In the genomic region with DNA sequence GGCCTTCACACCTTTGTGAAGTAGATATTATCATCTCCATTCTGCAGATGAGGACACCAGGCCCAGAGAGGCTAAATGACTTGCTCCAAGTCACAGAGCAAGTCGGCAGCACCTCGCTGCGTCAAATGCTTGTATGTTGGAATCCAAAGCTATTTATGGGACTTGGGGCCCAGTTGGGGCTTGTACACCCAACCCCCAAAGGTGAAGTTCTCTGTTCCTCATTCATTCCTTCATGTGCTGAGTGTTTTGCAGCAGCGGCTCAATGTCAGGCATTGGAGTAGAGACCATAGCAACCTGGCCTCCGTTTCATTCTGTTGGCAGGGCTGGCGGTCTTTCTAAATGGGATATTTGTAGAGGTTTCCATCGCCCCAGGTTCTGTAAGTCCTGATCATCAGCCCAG, we compare ENCODE assay signal across 10 cellular contexts.
DNase-seq lines count a peak whose midpoint lies in the region; ATAC-seq, FAIRE-seq and TF ChIP-seq lines count a peak whose summit lies in the region.
"Had no signal": no experiment of that assay in that cellular context is flagged by ENCODE, and none has a peak within 500 bp of the region (broad histone marks: within the 10 kb centered on the region; RNA-seq: fewer than 3 reads in every experiment).

No MANE protein-coding gene starts in this region.

- no peak overlapping the region for H3K27ac ChIP-seq in kidney (ENCODE audit: low read depth in 2 of 2, low read length in 2 of 2)
- H3K27ac ChIP-seq: adrenal gland, SK-N-MC had no signal

- intact Hi-C loops in kidney (cut with DNase I), result no loop called here

- ATAC-seq in GM18517 (IDR thresholded peaks at IDR 0.05; ENCODE audit: unreplicated experiment) (peak; percentile 21), GM21786 (IDR thresholded peaks at IDR 0.05; ENCODE audit: unreplicated experiment) (peak; percentile 31)

- no peaks in the 10 kb centered on the region for H3K36me3 Mint-ChIP-seq in immature natural killer cell

- peak overlapping the region; percentile 53 for H3K4me3 ChIP-seq in Loucy (ENCODE audit: low read length, poor library complexity, severe bottlenecking)
- no peak overlapping the region for H3K4me3 ChIP-seq in kidney (ENCODE audit: low read length in 2 of 2)
- H3K4me3 ChIP-seq: adrenal gland, SK-N-MC had no signal

- FAIRE-seq in kidney (lab: Jason Lieb, UNC), result no peak

- H3K79me2 ChIP-seq in Loucy (ENCODE audit: insufficient read depth, low read length), result peaks cover 3% of the 10 kb centered on the region; the same call in 1 of the 2 replicates

- H3K4me2 ChIP-seq in Loucy (ENCODE audit: low read depth, low read length, poor library complexity, severe bottlenecking), result peak overlapping the region; percentile 75

- H3K36me3 ChIP-seq in Loucy (ENCODE audit: insufficient read depth, low read length) (no peaks in the 10 kb centered on the region), kidney (ENCODE audit: control insufficient read depth in 1 of 2, insufficient read depth in 2 of 2, low read length in 2 of 2) (no peaks in the 10 kb centered on the region)
- H3K36me3 ChIP-seq: adrenal gland had no signal

- H3K9me3 ChIP-seq in Loucy (ENCODE audit: insufficient read depth, low read depth, low read length) (no peaks in the 10 kb centered on the region), kidney (ENCODE audit: control insufficient read depth in 1 of 2, low read length in 2 of 2) (no peaks in the 10 kb centered on the region)
- H3K9me3 ChIP-seq: adrenal gland had no signal

- H3F3A ChIP-seq in Loucy (ENCODE audit: low read depth), result peaks cover 20% of the 10 kb centered on the region

- no peak overlapping the region for H2AFZ ChIP-seq in Loucy (ENCODE audit: low read length)

- H3K9ac ChIP-seq in Loucy (ENCODE audit: low read depth, low read length, poor library complexity, severe bottlenecking), result peak overlapping the region; percentile 57
- H3K9ac ChIP-seq in kidney (ENCODE audit: low read length in 2 of 2), result no peak overlapping the region

- H3K4me1 ChIP-seq in Loucy (ENCODE audit: insufficient read depth, low read length, poor library complexity, severe bottlenecking) (peaks cover 80% of the 10 kb centered on the region), kidney (ENCODE audit: control insufficient read depth in 1 of 2, insufficient read depth in 1 of 2, low read depth in 1 of 2, low read length in 2 of 2) (peaks cover 3 to 9% of the 10 kb centered on the region in 2 donors)

- peaks cover 45 to 50% of the 10 kb centered on the region in 2 donors for H3K4me1 Mint-ChIP-seq in immature natural killer cell

- TF ChIP-seq CTCF in Loucy (conservative IDR thresholded peaks at IDR 0.05; ENCODE audit: low read length), result no peak
- no peak for TF ChIP-seq CTCF in kidney (IDR thresholded peaks at IDR 0.05; ENCODE audit: borderline replicate concordance, extremely low read depth, insufficient read depth)

- peak overlapping the region; percentile 48 to 73 (median 63) for H3K4me3 Mint-ChIP-seq in immature natural killer cell

- H3K9me2 ChIP-seq in Loucy (replicated peaks; ENCODE audit: low read depth, low read length), result no peaks in the 10 kb centered on the region

- DNase-seq in immature natural killer cell, result peak in 2 of 3 donors; percentile 16 to 18
- DNase-seq in NCI-H526 (lab: John Stamatoyannopoulos, UW), result no peak
- DNase-seq in CD1c-positive myeloid dendritic cell (ENCODE audit: extremely low spot score), result no peak
- DNase-seq in kidney, result no peak
- no peak for DNase-seq in stimulated activated naive CD4-positive, alpha-beta T cell treated with Interleukin-2 at 50 U/mL for 16 hours (lab: John Stamatoyannopoulos, UW)
- DNase-seq: adrenal gland had no signal

- no peaks in the 10 kb centered on the region for H4K20me1 ChIP-seq in Loucy (ENCODE audit: insufficient read depth, low read length, poor library complexity, severe bottlenecking)

- H3K9me3 Mint-ChIP-seq in immature natural killer cell, result no peaks in the 10 kb centered on the region

- H3K27ac Mint-ChIP-seq in immature natural killer cell, result peak overlapping the region in 5 of 6 donors; percentile 65 to 86 (median 80)

- no peaks in the 10 kb centered on the region for H3K27me3 ChIP-seq in Loucy (ENCODE audit: insufficient read depth, low read length, poor library complexity, severe bottlenecking)
- H3K27me3 ChIP-seq: adrenal gland had no signal

- H3K27me3 Mint-ChIP-seq in immature natural killer cell (ENCODE audit: low read depth in 3 of 3), result peaks cover 37 to 43% (median 41%) of the 10 kb centered on the region in 3 donors

Comparison
In these comparisons a context has a peak if more than half of its experiments do, and no peak if none do; other contexts are left out.
1. DNase-seq: peak in immature natural killer cell (2 of 3); none in NCI-H526 (0 of 2), CD1c-positive myeloid dendritic cell (single experiment), kidney (single experiment) and stimulated activated naive CD4-positive, alpha-beta T cell treated with Interleukin-2 at 50 U/mL for 16 hours (single experiment).